ENCODE assay signal across 8 cellular contexts in the genomic region with DNA sequence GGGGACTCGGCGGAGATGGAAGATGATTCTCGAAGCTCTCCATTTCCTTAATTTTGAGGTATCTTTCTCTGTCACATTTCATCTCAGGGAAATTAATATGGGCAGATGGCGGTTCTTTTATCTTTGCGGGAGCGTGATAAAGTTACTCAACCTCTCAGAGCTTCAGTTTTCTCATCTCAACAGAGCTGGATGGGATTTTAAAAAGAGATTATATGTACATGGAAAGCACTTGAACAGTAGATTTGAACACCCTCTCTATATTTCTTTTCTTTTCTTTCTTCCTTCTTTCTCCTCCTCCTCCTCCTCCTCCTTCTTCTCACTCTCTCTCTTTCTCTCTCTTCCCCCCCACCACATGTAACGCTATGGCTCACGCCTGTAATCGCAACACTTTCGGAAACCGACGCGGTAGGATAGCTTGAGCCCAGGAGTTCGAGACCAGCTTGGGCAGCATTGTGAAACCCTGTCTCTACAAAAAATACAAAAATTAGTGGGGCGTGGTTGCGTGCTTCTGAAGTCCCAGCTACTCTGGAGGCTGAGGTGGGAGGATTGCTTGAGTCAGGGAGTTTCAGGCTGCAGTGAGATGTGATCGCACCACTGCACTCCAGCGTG. TPM values are rescaled to one million over a fixed set of nuclear protein-coding genes. Genes with fewer than 3 reads are reported as not detected.
DNase-seq lines count a peak whose midpoint lies in the region; ATAC-seq, FAIRE-seq and TF ChIP-seq lines count a peak whose summit lies in the region.

No MANE protein-coding gene starts in this region.

- H4K20me1 ChIP-seq in mammary epithelial cell (ENCODE audit: insufficient read depth, low read length): no peaks in the 10 kb centered on the region

- in situ Hi-C loops in mammary epithelial cell (cut with MboI; ENCODE audit: low sequenced_read_pairs in 2 of 2): no loop called here

- no peaks in the 10 kb centered on the region for H3K27me3 ChIP-seq in mammary epithelial cell (ENCODE audit: insufficient read depth, low read length)

- peak overlapping the region; percentile 95 for H3K4me2 ChIP-seq in mammary epithelial cell (ENCODE audit: insufficient read depth, low read depth, low read length)

- WGBS in mammary epithelial cell (ENCODE audit: low coverage, missing lambda C conversion rate): 14% methylated on average over 17 of the region's 18 CpGs

- no peak for ATAC-seq in natural killer cell treated with Interleukin-12 subunit alpha and Interleukin-12 subunit beta and Interleukin-15 and Interleukin-18, amount 100 ng/mL, for 72 hours
- no peak for ATAC-seq in GM18520 (IDR thresholded peaks at IDR 0.05; ENCODE audit: unreplicated experiment)
- ATAC-seq in GM18498 (IDR thresholded peaks at IDR 0.05; ENCODE audit: unreplicated experiment): no peak

- FAIRE-seq in GM18507 (lab: Jason Lieb, UNC): peak; percentile 62

- intact Hi-C loops in mammary epithelial cell (cut with micrococcal nuclease): no loop called here

- H3K4me1 ChIP-seq in mammary epithelial cell (ENCODE audit: insufficient read depth, low read length): peaks cover 2% of the 10 kb centered on the region

- H3K27me3 Mint-ChIP-seq in natural killer cell treated with Interleukin-12 subunit alpha and Interleukin-12 subunit beta and Interleukin-15 and Interleukin-18, amount 100 ng/mL, for 72 hours: peaks cover 52 to 68% of the 10 kb centered on the region in 2 donors

- H3K4me3 ChIP-seq in mammary epithelial cell (replicated peaks in 1 of 3; ENCODE audit: insufficient read depth in 1 of 3, low read depth in 2 of 3, low read length in 3 of 3): peak overlapping the region; percentile 62 to 63 (median 63)

- H3K27ac ChIP-seq in mammary epithelial cell (ENCODE audit: insufficient read depth, low read depth, low read length): no peak overlapping the region

- no peaks in the 10 kb centered on the region for H3K79me2 ChIP-seq in mammary epithelial cell (ENCODE audit: insufficient read depth, low read length)

- H3K4me1 Mint-ChIP-seq in natural killer cell treated with Interleukin-12 subunit alpha and Interleukin-12 subunit beta and Interleukin-15 and Interleukin-18, amount 100 ng/mL, for 72 hours (ENCODE audit: low read depth in 2 of 2): peaks cover 15 to 17% of the 10 kb centered on the region in 2 donors

- H3K9me3 Mint-ChIP-seq in natural killer cell treated with Interleukin-12 subunit alpha and Interleukin-12 subunit beta and Interleukin-15 and Interleukin-18, amount 100 ng/mL, for 72 hours: no peaks in the 10 kb centered on the region

- CTCF ChIA-PET in mammary epithelial cell (lab: Charles Lee; ENCODE audit: low non-redundant PET): no interaction called here

- no peak for TF ChIP-seq CTCF in mammary epithelial cell (conservative IDR thresholded peaks at IDR 0.05 in 1 of 2, IDR thresholded peaks at IDR 0.05 in 1 of 2; ENCODE audit: extremely low read depth in 1 of 2, insufficient read depth in 1 of 2, low read depth in 1 of 2, low read length in 2 of 2)

- H3K9ac ChIP-seq in mammary epithelial cell (ENCODE audit: insufficient read depth, low read length): peak overlapping the region; percentile 38

- dilution Hi-C loops in mammary epithelial cell (cut with HindIII; ENCODE audit: low sequenced_read_pairs): no loop called here

- H3K27ac Mint-ChIP-seq in natural killer cell treated with Interleukin-12 subunit alpha and Interleukin-12 subunit beta and Interleukin-15 and Interleukin-18, amount 100 ng/mL, for 72 hours: peak overlapping the region in 1 of 2 donors; percentile 60

- no peak for DNase-seq in GM18507 (ENCODE audit: extremely low spot score, insufficient read length, low read depth)
- DNase-seq in NCI-H2227 (lab: John Stamatoyannopoulos, UW; ENCODE audit: unreplicated experiment): peak; percentile 46
- no peak for DNase-seq in mammary epithelial cell
- DNase-seq in natural killer cell treated with Interleukin-12 subunit alpha and Interleukin-12 subunit beta and Interleukin-15 and Interleukin-18, amount 100 ng/mL, for 72 hours (ENCODE audit: low spot score): no peak
- no peak for DNase-seq in NCI-H1105 treated with DMSO at 0.1 percent for 48 hours (lab: John Stamatoyannopoulos, UW)
- no peak for DNase-seq in DMS153 (lab: John Stamatoyannopoulos, UW)

- peak overlapping the region; percentile 75 for H3K4me3 Mint-ChIP-seq in natural killer cell treated with Interleukin-12 subunit alpha and Interleukin-12 subunit beta and Interleukin-15 and Interleukin-18, amount 100 ng/mL, for 72 hours

- H3K36me3 Mint-ChIP-seq in natural killer cell treated with Interleukin-12 subunit alpha and Interleukin-12 subunit beta and Interleukin-15 and Interleukin-18, amount 100 ng/mL, for 72 hours: peaks cover 5% of the 10 kb centered on the region

- BruUV-seq in mammary epithelial cell (replicated peaks; lab: Mats Ljungman, UMichigan): no TSS peak

- H3K9me3 ChIP-seq in mammary epithelial cell (replicated peaks; ENCODE audit: insufficient read depth, low read length): no peaks in the 10 kb centered on the region

- H2AFZ ChIP-seq in mammary epithelial cell (ENCODE audit: low read depth, low read length): peak overlapping the region; percentile 90

- H3K36me3 ChIP-seq in mammary epithelial cell (ENCODE audit: insufficient read depth, low read length): no peaks in the 10 kb centered on the region

RNA-seq across cellular contexts. Expression of a gene that starts 0.6 kb away (rescaled TPM):
- 1 to 10 TPM in 1 of 2 donors, under 1 TPM in 1; 0.33 to 1.9 TPM for total RNA-seq in mammary epithelial cell
- 3.5 TPM for polyA plus RNA-seq in mammary epithelial cell
- 17.5 TPM for polyA minus RNA-seq in mammary epithelial cell
- 10 to 100 TPM in 1 of 2 donors, 1 to 10 TPM in 1; 1.4 to 15.2 TPM for total RNA-seq in natural killer cell treated with Interleukin-12 subunit alpha and Interleukin-12 subunit beta and Interleukin-15 and Interleukin-18, amount 100 ng/mL, for 72 hours
